ENCODE assay signal across 8 cellular contexts in the genomic region with DNA sequence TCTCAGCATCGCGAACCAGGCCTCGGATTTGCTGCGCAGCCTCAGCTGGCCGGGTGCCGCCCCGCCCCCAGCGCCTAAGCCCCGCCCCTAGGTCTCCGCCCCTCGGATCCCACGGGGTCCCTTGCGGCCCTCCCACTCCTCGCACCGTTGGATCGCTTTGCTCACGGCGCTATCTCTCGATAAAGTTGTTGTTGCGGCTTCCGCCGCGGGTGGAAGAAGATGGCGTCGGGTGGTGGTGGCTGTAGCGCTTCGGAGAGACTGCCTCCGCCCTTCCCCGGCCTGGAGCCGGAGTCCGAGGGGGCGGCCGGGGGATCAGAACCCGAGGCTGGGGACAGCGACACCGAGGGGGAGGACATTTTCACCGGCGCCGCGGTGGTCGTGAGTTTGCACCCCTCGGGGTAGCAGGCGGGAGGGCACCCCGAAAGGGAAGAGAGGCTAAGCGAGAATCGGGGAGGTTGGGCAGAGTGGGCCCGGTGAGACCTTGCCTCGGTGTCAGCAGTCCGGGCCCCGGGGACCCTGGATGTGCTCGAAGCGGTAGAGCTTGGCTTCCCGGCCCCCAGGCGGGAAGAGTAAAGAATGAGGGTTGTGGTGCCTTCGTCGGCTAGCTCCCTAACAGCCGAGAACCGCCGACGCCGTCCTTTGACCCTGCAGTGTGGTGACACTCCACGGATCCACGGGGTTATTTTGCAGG.
A peak's percentile ranks its signal among the peaks of the same experiment; 100 is the strongest.
DNase-seq lines count a peak whose midpoint lies in the region; ATAC-seq and TF ChIP-seq lines count a peak whose summit lies in the region.

A gene with protein sequence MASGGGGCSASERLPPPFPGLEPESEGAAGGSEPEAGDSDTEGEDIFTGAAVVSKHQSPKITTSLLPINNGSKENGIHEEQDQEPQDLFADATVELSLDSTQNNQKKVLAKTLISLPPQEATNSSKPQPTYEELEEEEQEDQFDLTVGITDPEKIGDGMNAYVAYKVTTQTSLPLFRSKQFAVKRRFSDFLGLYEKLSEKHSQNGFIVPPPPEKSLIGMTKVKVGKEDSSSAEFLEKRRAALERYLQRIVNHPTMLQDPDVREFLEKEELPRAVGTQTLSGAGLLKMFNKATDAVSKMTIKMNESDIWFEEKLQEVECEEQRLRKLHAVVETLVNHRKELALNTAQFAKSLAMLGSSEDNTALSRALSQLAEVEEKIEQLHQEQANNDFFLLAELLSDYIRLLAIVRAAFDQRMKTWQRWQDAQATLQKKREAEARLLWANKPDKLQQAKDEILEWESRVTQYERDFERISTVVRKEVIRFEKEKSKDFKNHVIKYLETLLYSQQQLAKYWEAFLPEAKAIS (plus strand): TSS at position 188 of the 691 bp plus-strand sequence. CDS start 32 bp downstream, at position 220.

- CTCF ChIA-PET in AG04449 (lab: Yijun Ruan, JAX): interaction anchor here (0.6 to 1.5 kb wide), 5 partner anchors 28 to 57 kb away, joined by 3 read pairs; partner anchors contain the start of gene DAPK2

- peak within 1 kb of the TSS; percentile 96 for H3K4me3 ChIP-seq in AG04449 (ENCODE audit: low read depth, low read length)

- TF ChIP-seq CTCF in AG04449 (IDR thresholded peaks at IDR 0.05; ENCODE audit: insufficient read depth, low read length, missing control alignments): no peak

- peak; percentile 55 for DNase-seq in AG04449 (ENCODE audit: low read depth, low spot score)
- DNase-seq in NCI-H510A treated with DMSO at 0.1 percent for 48 hours (lab: John Stamatoyannopoulos, UW): peak; percentile 64
- peak; percentile 95 for DNase-seq in activated CD4-positive, alpha-beta T cell treated with anti-CD3 and anti-CD28 coated beads for 1 hour
- DNase-seq in cerebellar cortex (ENCODE audit: low spot score): peak; percentile 95
- DNase-seq in islet precursor cell: peak; percentile 96
- DNase-seq in stimulated activated CD4-positive, alpha-beta T cell treated with anti-CD3 and anti-CD28 coated beads, Interleukin-12 subunit alpha, Interleukin-12 subunit beta, amount 100 ng/mL, for 24 hours (ENCODE audit: low read depth in 2 of 2): peak; percentile 96 to 98

- POLR2A ChIA-PET in AG04449 (lab: Yijun Ruan, JAX): interaction anchor here (0.5 kb wide), 1 partner anchor 1052 kb away, joined by 4 read pairs; no protein-coding TSS in a partner anchor

- ATAC-seq in GM18909 (IDR thresholded peaks at IDR 0.05; ENCODE audit: poor library complexity, unreplicated experiment) (peak; percentile 53), HG03432 (IDR thresholded peaks at IDR 0.05; ENCODE audit: unreplicated experiment) (peak; percentile 55)

Comparison
In these comparisons a context has a peak if more than half of its experiments do, and no peak if none do; other contexts are left out.
1. Peak in every context shown above with its lines: DNase-seq, ATAC-seq and H3K4me3 ChIP-seq.